ENCODE assay signal across 20 cellular contexts in the genomic region with DNA sequence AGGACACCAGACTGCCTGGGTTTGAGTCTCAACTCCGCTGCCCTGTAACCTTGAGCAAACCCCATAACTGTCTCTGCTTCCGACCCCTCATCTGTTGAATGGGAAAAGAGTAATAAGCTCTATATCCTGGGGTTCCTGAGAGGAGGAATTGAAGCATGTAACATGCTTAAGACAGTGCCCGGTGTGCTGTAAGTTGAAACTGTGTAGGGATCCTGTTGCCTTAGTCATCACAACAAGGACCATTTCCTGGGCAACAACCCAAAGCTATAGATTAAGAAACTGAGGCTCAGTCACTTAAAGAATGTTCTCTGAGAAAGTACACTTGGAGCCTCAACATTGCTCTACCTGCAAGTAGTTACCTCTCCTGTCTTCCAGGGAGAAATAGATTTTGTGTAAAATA. TPM values are rescaled to one million over a fixed set of nuclear protein-coding genes. Genes with fewer than 3 reads are reported as not detected.
A peak's percentile ranks its signal among the peaks of the same experiment; 100 is the strongest.
DNase-seq lines count a peak whose midpoint lies in the region; ATAC-seq, FAIRE-seq and TF ChIP-seq lines count a peak whose summit lies in the region.
"Had no signal": no experiment of that assay in that cellular context is flagged by ENCODE, and none has a peak within 500 bp of the region (broad histone marks: within the 10 kb centered on the region; RNA-seq: fewer than 3 reads in every experiment).

No MANE protein-coding gene starts in this region.

- no peak for DNase-seq in Caco-2
- DNase-seq in HCEC 1CT = peak; percentile 51
- peak; percentile 37 for DNase-seq in bronchial epithelial cell (ENCODE audit: low read depth)
- peak; percentile 59 for DNase-seq in retinal pigment epithelial cell (ENCODE audit: low read depth)
- DNase-seq in left cardiac atrium = no peak
- no peak for DNase-seq in stimulated activated CD8-positive, alpha-beta memory T cell treated with anti-CD3 and anti-CD28 coated beads, Interleukin-4, amount 100 ng/mL, for 48 hours
- DNase-seq in iPS-NIHi11 (ENCODE audit: low spot score) = no peak
- DNase-seq: CD4-positive, alpha-beta memory T cell; DND-41; Kasumi-1; NCI-H1694; NCI-H2081; NCI-H2171; NCI-H345; NCI-H524; NCI-H774 had no signal

- no peaks in the 10 kb centered on the region for H3K36me3 Mint-ChIP-seq in Caco-2 (ENCODE audit: insufficient read depth, unreplicated experiment)
- H3K36me3 Mint-ChIP-seq: CD4-positive, alpha-beta memory T cell had no signal

- POLR2A ChIA-PET in Caco-2 (lab: Charles Lee) = interaction anchor here (0.7 kb wide), 1 partner anchor 937 kb away, joined by 5 read pairs; no protein-coding TSS in a partner anchor

- no peak for TF ChIP-seq CTCF in Caco-2 (IDR thresholded peaks at IDR 0.05; ENCODE audit: insufficient read depth in 1 of 2, low read depth in 1 of 2, low read length in 1 of 2, severe bottlenecking in 1 of 2, unreplicated experiment in 1 of 2)
- no peak for TF ChIP-seq CTCF in bronchial epithelial cell (IDR thresholded peaks at IDR 0.05; ENCODE audit: insufficient read depth, low read length, severe bottlenecking)
- TF ChIP-seq CTCF in retinal pigment epithelial cell (conservative IDR thresholded peaks at IDR 0.05; ENCODE audit: low read depth, low read length) = no peak

- intact Hi-C loops in Caco-2 (cut with micrococcal nuclease; ENCODE audit: unreplicated experiment) (loop anchor here (5.0 kb wide), 1 partner anchor 493 kb away; no protein-coding TSS in a partner anchor), left cardiac atrium (cut with DNase I) (no loop called here)

- H3K27ac Mint-ChIP-seq in Caco-2 (ENCODE audit: unreplicated experiment) = peak overlapping the region; percentile 1

- H3K36me3 ChIP-seq in Caco-2 (ENCODE audit: control insufficient read depth, insufficient read depth, low read length) (no peaks in the 10 kb centered on the region), bronchial epithelial cell (ENCODE audit: control insufficient read depth, insufficient read depth, low read length) (no peaks in the 10 kb centered on the region)

- H3K27me3 ChIP-seq in Caco-2 (replicated peaks; ENCODE audit: control insufficient read depth, insufficient read depth, low read length) = no peaks in the 10 kb centered on the region
- H3K27me3 ChIP-seq in bronchial epithelial cell (ENCODE audit: control insufficient read depth, insufficient read depth, low read length) = no peaks in the 10 kb centered on the region

- peaks cover 26% of the 10 kb centered on the region for H3K9me3 Mint-ChIP-seq in Caco-2 (ENCODE audit: unreplicated experiment)

- CTCF ChIA-PET in Caco-2 (lab: Charles Lee) = no interaction called here

- no peak overlapping the region for H3K4me3 ChIP-seq in Caco-2 (ENCODE audit: low read depth, low read length)
- no peak overlapping the region for H3K4me3 ChIP-seq in bronchial epithelial cell (ENCODE audit: low read depth, low read length)
- no peak overlapping the region for H3K4me3 ChIP-seq in retinal pigment epithelial cell (ENCODE audit: low read length)

- peaks cover 66% of the 10 kb centered on the region for H3K4me1 ChIP-seq in Caco-2

- BruUV-seq in Caco-2 (replicated peaks; lab: Mats Ljungman, UMichigan) = no TSS peak

- H3K27me3 Mint-ChIP-seq in Caco-2 (ENCODE audit: insufficient read depth, unreplicated experiment) = no peaks in the 10 kb centered on the region
- H3K27me3 Mint-ChIP-seq: CD4-positive, alpha-beta memory T cell had no signal

- ATAC-seq in left cardiac atrium = no peak
- ATAC-seq: Panc1, SK-N-SH treated with all-trans-retinoic acid at 6 μM for 48 hours had no signal

- no peak overlapping the region for H3K4me3 Mint-ChIP-seq in Caco-2 (ENCODE audit: unreplicated experiment)

- H3K4me1 Mint-ChIP-seq in Caco-2 (ENCODE audit: low read depth, unreplicated experiment) = peaks cover 32% of the 10 kb centered on the region

- H3K9me3 ChIP-seq in Caco-2 = peaks cover 6% of the 10 kb centered on the region; the same call in 1 of the 2 replicates

- peak; percentile 55 for FAIRE-seq in bronchial epithelial cell (lab: Jason Lieb, UNC)
- FAIRE-seq: G401.6, H1 had no signal

RNA-seq across cellular contexts. Expression of gene CDH13, which starts 23.0 kb away (rescaled TPM):
- 2.2 and 3.5 TPM in 2 replicates for total RNA-seq in Caco-2 (2022)
- total RNA-seq in bronchial epithelial cell = 23.3 and 31.3 TPM in 2 replicates
- 100 to 1,000 TPM in 1 of 2 donors, 10 to 100 TPM in 1; 68.6 to 100 TPM for total RNA-seq in left cardiac atrium
- total RNA-seq: CD4-positive, alpha-beta memory T cell had no signal

Comparison
In these comparisons a context has a peak if more than half of its experiments do, and no peak if none do; other contexts are left out.
1. DNase-seq: peak in HCEC 1CT (single experiment), bronchial epithelial cell (single experiment) and retinal pigment epithelial cell (single experiment); none in Caco-2 (0 of 2), left cardiac atrium (single experiment), stimulated activated CD8-positive, alpha-beta memory T cell treated with anti-CD3 and anti-CD28 coated beads, Interleukin-4, amount 100 ng/mL, for 48 hours (single experiment) and iPS-NIHi11 (single experiment).